In genomic region chr4:67699603-67700002, GRCh38 we compare ENCODE assay signal across 9 cellular contexts. TPM values are rescaled to one million over a fixed set of nuclear protein-coding genes. Genes with fewer than 3 reads are reported as not detected.
A peak's percentile ranks its signal among the peaks of the same experiment; 100 is the strongest.
DNase-seq lines count a peak whose midpoint lies in the region; ATAC-seq and TF ChIP-seq lines count a peak whose summit lies in the region.
"Had no signal": no experiment of that assay in that cellular context is flagged by ENCODE, and none has a peak within 500 bp of the region (broad histone marks: within the 10 kb centered on the region; RNA-seq: fewer than 3 reads in every experiment).

No MANE protein-coding gene starts in this region.

- H3K27me3 ChIP-seq in cardiac muscle cell (no peaks in the 10 kb centered on the region), heart left ventricle (no peaks in the 10 kb centered on the region), iPS-20b (ENCODE audit: insufficient read depth, low read length) (no peaks in the 10 kb centered on the region)
- H3K27me3 ChIP-seq: upper lobe of left lung had no signal

- ATAC-seq in heart left ventricle (no peak), GM21576 (IDR thresholded peaks at IDR 0.05; ENCODE audit: unreplicated experiment) (no peak)
- ATAC-seq in activated CD8-positive, alpha-beta T cell treated with anti-CD3 and anti-CD28 coated beads for 36 hours, result no peak

- DNase-seq in cardiac muscle cell (ENCODE audit: low read depth in 1 of 2, low spot score in 1 of 2) (no peak), heart left ventricle (no peak), type B pancreatic cell (ENCODE audit: extremely low spot score, unreplicated experiment) (no peak), DMS153 (lab: John Stamatoyannopoulos, UW) (no peak)
- DNase-seq in activated CD8-positive, alpha-beta T cell treated with anti-CD3 and anti-CD28 coated beads for 36 hours, result no peak
- no peak for DNase-seq in NK-92 treated with Interleukin-12 subunit alpha and Interleukin-12 subunit beta, amount 100 ng/mL, for 24 hours (lab: John Stamatoyannopoulos, UW)
- DNase-seq: upper lobe of left lung had no signal

- H3K9ac ChIP-seq in iPS-20b (ENCODE audit: low read depth, low read length), result no peak overlapping the region

- H3K36me3 ChIP-seq in cardiac muscle cell (no peaks in the 10 kb centered on the region), heart left ventricle (peaks cover 0 to 7% (median 0%) of the 10 kb centered on the region in 9 donors), iPS-20b (ENCODE audit: insufficient read depth, low read depth, low read length) (peaks cover 9% of the 10 kb centered on the region)
- H3K36me3 ChIP-seq: upper lobe of left lung had no signal

- H3K4me3 ChIP-seq in cardiac muscle cell (peak overlapping the region; percentile 68), heart left ventricle (peak overlapping the region in 5 of 12 donors; percentile 73 to 98 (median 89)), iPS-20b (ENCODE audit: low read length) (peak overlapping the region; percentile 88; the same call in 1 of the 2 replicates)

- CTCF ChIA-PET in activated CD8-positive, alpha-beta T cell treated with anti-CD3 and anti-CD28 coated beads for 36 hours (lab: Charles Lee), result interaction anchor here (0.6 to 3.3 kb wide), 9 partner anchors 12 to 156 kb away, joined by 3 to 23 read pairs (median 4); no protein-coding TSS in a partner anchor

- POLR2A ChIA-PET in activated CD8-positive, alpha-beta T cell treated with anti-CD3 and anti-CD28 coated beads for 36 hours (lab: Charles Lee), result interaction anchor here (0.6 kb wide), 1 partner anchor 186 kb away, joined by 3 read pairs; no protein-coding TSS in a partner anchor

- H3K27ac Mint-ChIP-seq in activated CD8-positive, alpha-beta T cell treated with anti-CD3 and anti-CD28 coated beads for 36 hours, result no peak overlapping the region
- peak overlapping the region; percentile 96 for H3K27ac Mint-ChIP-seq in type B pancreatic cell

- TF ChIP-seq CTCF in cardiac muscle cell (IDR thresholded peaks at IDR 0.05; ENCODE audit: low read depth, low read length) (no peak), heart left ventricle (IDR thresholded peaks at IDR 0.05) (no peak), type B pancreatic cell (conservative IDR thresholded peaks at IDR 0.05) (no peak)
- no peak for TF ChIP-seq CTCF in activated CD8-positive, alpha-beta T cell treated with anti-CD3 and anti-CD28 coated beads for 36 hours (IDR thresholded peaks at IDR 0.05)

- peaks cover 23% of the 10 kb centered on the region for H3K36me3 Mint-ChIP-seq in activated CD8-positive, alpha-beta T cell treated with anti-CD3 and anti-CD28 coated beads for 36 hours (ENCODE audit: low read depth)
- peaks cover 29% of the 10 kb centered on the region for H3K36me3 Mint-ChIP-seq in type B pancreatic cell

- 91 to 96% (median 94%) methylated on average over 18 of the region's 18 CpGs for WGBS in heart left ventricle, 4 donors

- H3K4me1 ChIP-seq in cardiac muscle cell (ENCODE audit: low read depth) (peaks cover 4% of the 10 kb centered on the region), heart left ventricle (peaks cover 0 to 26% (median 14%) of the 10 kb centered on the region in 12 donors), iPS-20b (ENCODE audit: insufficient read depth, low read length) (no peaks in the 10 kb centered on the region)

- H3K27me3 Mint-ChIP-seq in activated CD8-positive, alpha-beta T cell treated with anti-CD3 and anti-CD28 coated beads for 36 hours, result no peaks in the 10 kb centered on the region
- no peaks in the 10 kb centered on the region for H3K27me3 Mint-ChIP-seq in type B pancreatic cell

- peak overlapping the region; percentile 83 for H3K4me3 Mint-ChIP-seq in activated CD8-positive, alpha-beta T cell treated with anti-CD3 and anti-CD28 coated beads for 36 hours
- H3K4me3 Mint-ChIP-seq in type B pancreatic cell, result peak overlapping the region; percentile 98

- no peak for TF ChIP-seq POLR2A in heart left ventricle (IDR thresholded peaks at IDR 0.05)

- H3K9me3 ChIP-seq in cardiac muscle cell (ENCODE audit: low read depth) (no peaks in the 10 kb centered on the region), heart left ventricle (no peaks in the 10 kb centered on the region), iPS-20b (ENCODE audit: insufficient read depth, low read depth, low read length) (no peaks in the 10 kb centered on the region)
- H3K9me3 ChIP-seq: upper lobe of left lung had no signal

- no peak overlapping the region for H3K27ac ChIP-seq in cardiac muscle cell
- H3K27ac ChIP-seq in heart left ventricle, result peak overlapping the region in 1 of 12 donors; percentile 88
- H3K27ac ChIP-seq in iPS-20b (ENCODE audit: low read length), result no peak overlapping the region

- H3K9me3 Mint-ChIP-seq in activated CD8-positive, alpha-beta T cell treated with anti-CD3 and anti-CD28 coated beads for 36 hours, result no peaks in the 10 kb centered on the region
- no peaks in the 10 kb centered on the region for H3K9me3 Mint-ChIP-seq in type B pancreatic cell

- intact Hi-C loops in heart left ventricle (cut with DNase I), result loop anchor here in 2 of 10 donors (10.0 kb wide), 1 partner anchor 155 kb away; the partner anchor contains the start of gene CENPC (in 2 of the 2)
- intact Hi-C loops in activated CD8-positive, alpha-beta T cell treated with anti-CD3 and anti-CD28 coated beads for 36 hours (cut with micrococcal nuclease), result loop anchor here (5.0 kb wide), 1 partner anchor 152 kb away; the partner anchor contains the start of gene CENPC

- H3K4me1 Mint-ChIP-seq in activated CD8-positive, alpha-beta T cell treated with anti-CD3 and anti-CD28 coated beads for 36 hours (ENCODE audit: low read depth), result peaks cover 46% of the 10 kb centered on the region
- H3K4me1 Mint-ChIP-seq in type B pancreatic cell (ENCODE audit: unreplicated experiment), result peaks cover 26% of the 10 kb centered on the region

RNA-seq across cellular contexts. Expression of gene UBA6, which starts 1.4 kb away (rescaled TPM):
- total RNA-seq in cardiac muscle cell, result 40.6 and 75.2 TPM in 2 replicates
- 17.9 and 19.8 TPM in 2 replicates for polyA plus RNA-seq in cardiac muscle cell
- 10 to 100 TPM; 15.2 to 35.3 (median 20.4) TPM for total RNA-seq in heart left ventricle
- 10 to 100 TPM in 1 of 2 donors, 1 to 10 TPM in 1; 3.1 to 17.2 TPM for polyA plus RNA-seq in heart left ventricle
- 10 to 100 TPM; 81.2 to 87.5 TPM for total RNA-seq in activated CD8-positive, alpha-beta T cell treated with anti-CD3 and anti-CD28 coated beads for 36 hours
- total RNA-seq in type B pancreatic cell (ENCODE audit: low replicate concordance), result 62.4 and 69.6 TPM in 2 replicates

RNA-seq across cellular contexts. Expression of gene GNRHR, which starts 54.6 kb away (rescaled TPM):
- total RNA-seq in cardiac muscle cell (not detected in 2 replicates), heart left ventricle (not detected), type B pancreatic cell (ENCODE audit: low replicate concordance) (not detected in 2 replicates)
- polyA plus RNA-seq in cardiac muscle cell (0.22 TPM in 1 of 2 replicates, not detected in the other), heart left ventricle (not detected)
- total RNA-seq in activated CD8-positive, alpha-beta T cell treated with anti-CD3 and anti-CD28 coated beads for 36 hours, result not detected
- total RNA-seq: upper lobe of left lung had no signal
